Comparison of ENCODE assay signal across 8 cellular contexts in the genomic region with DNA sequence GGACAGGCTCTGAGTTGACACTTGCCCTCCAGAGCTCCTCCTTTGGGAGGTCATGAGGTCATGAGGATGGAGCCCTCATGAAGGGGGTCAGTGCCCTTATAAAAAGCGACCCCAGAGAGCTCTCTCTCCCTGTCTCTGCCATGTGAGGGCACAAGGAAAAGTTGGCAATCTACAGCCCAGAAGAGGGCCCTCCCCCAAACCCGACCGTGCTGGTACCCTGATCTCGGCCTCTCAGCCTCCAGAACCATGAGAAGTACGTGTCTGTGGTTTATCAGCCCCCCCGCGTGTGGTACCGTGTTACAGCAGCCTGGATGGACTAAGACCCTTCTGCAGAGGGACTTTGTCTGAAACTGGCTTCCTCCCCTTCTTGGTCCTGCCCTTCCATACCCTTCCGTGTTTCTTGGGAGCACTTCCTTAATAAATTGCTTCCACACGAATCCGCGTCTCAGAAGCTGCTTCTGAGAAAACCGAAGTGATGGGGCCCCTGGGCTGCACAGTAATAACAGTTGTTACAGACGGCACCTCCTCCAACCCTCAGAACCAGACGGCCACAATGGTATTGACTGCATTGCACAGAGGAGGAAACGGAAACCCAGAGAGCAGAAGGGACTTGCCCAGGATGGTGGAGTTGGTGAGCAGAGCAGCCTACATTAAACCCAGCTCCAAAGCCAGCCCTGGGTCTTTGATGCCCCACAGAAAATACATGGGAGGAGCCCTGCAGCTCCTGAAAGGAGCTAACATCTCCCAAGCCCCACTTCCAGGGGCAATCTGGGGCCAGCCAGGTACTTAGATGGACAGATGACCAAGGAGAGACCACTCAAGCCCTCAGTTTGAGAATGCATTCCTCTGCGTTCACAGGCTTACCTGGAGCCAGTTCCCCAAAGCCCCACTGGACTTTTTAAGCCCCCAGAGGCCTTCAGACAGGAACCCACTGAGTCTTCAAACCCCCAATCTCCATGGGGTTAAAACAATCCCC.
A peak's percentile ranks its signal among the peaks of the same experiment; 100 is the strongest.
DNase-seq lines count a peak whose midpoint lies in the region; ATAC-seq and TF ChIP-seq lines count a peak whose summit lies in the region.

No MANE protein-coding gene starts in this region.

- no peak for TF ChIP-seq POLR2A in vagina (IDR thresholded peaks at IDR 0.05)
- no peak for TF ChIP-seq POLR2A in tibial nerve (IDR thresholded peaks at IDR 0.05)

- H3K9ac ChIP-seq in ES-I3 (ENCODE audit: low read depth, low read length) (peak overlapping the region; percentile 48), KMS-11 (peak overlapping the region; percentile 91)

- H3K4me1 ChIP-seq in ES-I3 (ENCODE audit: insufficient read depth, low read length) (peaks cover 58% of the 10 kb centered on the region), KMS-11 (ENCODE audit: low read depth, poor library complexity, severe bottlenecking) (peaks cover 74% of the 10 kb centered on the region), vagina (no peaks in the 10 kb centered on the region), tibial nerve (peaks cover 0 to 11% (median 0%) of the 10 kb centered on the region in 4 donors)

- no peak overlapping the region for H3K4me3 ChIP-seq in KMS-11 (IDR thresholded peaks at IDR 0.05; ENCODE audit: insufficient read depth, low read depth, low read length)
- H3K4me3 ChIP-seq in vagina, result no peak overlapping the region
- H3K4me3 ChIP-seq in tibial nerve, result no peak overlapping the region

- H3K27me3 ChIP-seq in KMS-11 (ENCODE audit: insufficient read depth, low read depth), result no peaks in the 10 kb centered on the region
- H3K27me3 ChIP-seq in vagina, result no peaks in the 10 kb centered on the region
- H3K27me3 ChIP-seq in tibial nerve, result no peaks in the 10 kb centered on the region

- no peaks in the 10 kb centered on the region for H4K20me1 ChIP-seq in KMS-11 (ENCODE audit: insufficient read depth)

- no peak overlapping the region for H2AFZ ChIP-seq in KMS-11 (ENCODE audit: low read depth)

- H3K4me2 ChIP-seq in KMS-11, result peak overlapping the region; percentile 93

- H3K36me3 ChIP-seq in ES-I3 (ENCODE audit: insufficient read depth, low read length), result no peaks in the 10 kb centered on the region
- H3K36me3 ChIP-seq in KMS-11 (ENCODE audit: insufficient read depth), result no peaks in the 10 kb centered on the region
- H3K36me3 ChIP-seq in vagina, result no peaks in the 10 kb centered on the region
- no peaks in the 10 kb centered on the region for H3K36me3 ChIP-seq in tibial nerve

- H3K27ac ChIP-seq in KMS-11, result peak overlapping the region; percentile 98
- no peak overlapping the region for H3K27ac ChIP-seq in vagina
- H3K27ac ChIP-seq in tibial nerve, result no peak overlapping the region

- peak; percentile 77 for ATAC-seq in GM21526 (IDR thresholded peaks at IDR 0.05; ENCODE audit: low FRiP score, unreplicated experiment)

- no peaks in the 10 kb centered on the region for H3K9me3 ChIP-seq in ES-I3 (ENCODE audit: control insufficient read depth, insufficient read depth, low read length)
- H3K9me3 ChIP-seq in vagina, result no peaks in the 10 kb centered on the region
- no peaks in the 10 kb centered on the region for H3K9me3 ChIP-seq in tibial nerve

- TF ChIP-seq CTCF in KMS-11 (conservative IDR thresholded peaks at IDR 0.05; ENCODE audit: low read depth, low read length), result peak; percentile 38; the same call in 1 of the 2 replicates
- no peak for TF ChIP-seq CTCF in vagina (IDR thresholded peaks at IDR 0.05)
- TF ChIP-seq CTCF in tibial nerve (IDR thresholded peaks at IDR 0.05), result no peak

- H3K79me2 ChIP-seq in KMS-11 (ENCODE audit: insufficient read depth, low read depth), result peaks cover 28% of the 10 kb centered on the region

- TF ChIP-seq EP300 in tibial nerve (IDR thresholded peaks at IDR 0.05), result no peak

- peak; percentile 56 to 65 for DNase-seq in activated CD8-positive, alpha-beta memory T cell treated with anti-CD3 and anti-CD28 coated beads for 4 hours (ENCODE audit: low read depth in 2 of 2)
- peak; percentile 24 for DNase-seq in mucosa of gallbladder (ENCODE audit: low spot score)
- no peak for DNase-seq in vagina (ENCODE audit: extremely low spot score in 2 of 2)
- DNase-seq in pons (ENCODE audit: low spot score), result no peak
- no peak for DNase-seq in tibial nerve (ENCODE audit: low spot score in 2 of 2)

- intact Hi-C loops in vagina (cut with DNase I), result no loop called here

- WGBS in tibial nerve, 2 donors, result 77 to 91% methylated on average over 17 of the region's 17 CpGs

Comparison
In these comparisons a context has a peak if more than half of its experiments do, and no peak if none do; other contexts are left out.
1. DNase-seq: peak in activated CD8-positive, alpha-beta memory T cell treated with anti-CD3 and anti-CD28 coated beads for 4 hours (2 of 2) and mucosa of gallbladder (single experiment); none in vagina (0 of 2), pons (single experiment) and tibial nerve (0 of 2).